Comparison of ENCODE assay signal across 8 cellular contexts in genomic region chr3:131026321-131027151, GRCh38. TPM values are rescaled to one million over a fixed set of nuclear protein-coding genes. Genes with fewer than 3 reads are reported as not detected.
DNase-seq lines count a peak whose midpoint lies in the region; ATAC-seq, FAIRE-seq and TF ChIP-seq lines count a peak whose summit lies in the region.

A gene with protein sequence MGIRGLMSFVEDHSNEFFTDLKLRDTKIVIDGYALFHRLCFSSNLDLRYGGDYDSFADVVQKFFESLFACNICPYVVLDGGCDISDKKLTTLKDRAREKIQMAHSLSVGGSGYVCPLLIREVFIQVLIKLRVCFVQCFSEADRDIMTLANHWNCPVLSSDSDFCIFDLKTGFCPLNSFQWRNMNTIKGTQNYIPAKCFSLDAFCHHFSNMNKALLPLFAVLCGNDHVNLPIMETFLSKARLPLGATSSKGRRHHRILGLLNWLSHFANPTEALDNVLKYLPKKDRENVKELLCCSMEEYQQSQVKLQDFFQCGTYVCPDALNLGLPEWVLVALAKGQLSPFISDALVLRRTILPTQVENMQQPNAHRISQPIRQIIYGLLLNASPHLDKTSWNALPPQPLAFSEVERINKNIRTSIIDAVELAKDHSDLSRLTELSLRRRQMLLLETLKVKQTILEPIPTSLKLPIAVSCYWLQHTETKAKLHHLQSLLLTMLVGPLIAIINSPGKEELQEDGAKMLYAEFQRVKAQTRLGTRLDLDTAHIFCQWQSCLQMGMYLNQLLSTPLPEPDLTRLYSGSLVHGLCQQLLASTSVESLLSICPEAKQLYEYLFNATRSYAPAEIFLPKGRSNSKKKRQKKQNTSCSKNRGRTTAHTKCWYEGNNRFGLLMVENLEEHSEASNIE (minus strand): TSS chr3:131026825. CDS start chr3:131025306, 1,519 bp downstream.
A gene with protein sequence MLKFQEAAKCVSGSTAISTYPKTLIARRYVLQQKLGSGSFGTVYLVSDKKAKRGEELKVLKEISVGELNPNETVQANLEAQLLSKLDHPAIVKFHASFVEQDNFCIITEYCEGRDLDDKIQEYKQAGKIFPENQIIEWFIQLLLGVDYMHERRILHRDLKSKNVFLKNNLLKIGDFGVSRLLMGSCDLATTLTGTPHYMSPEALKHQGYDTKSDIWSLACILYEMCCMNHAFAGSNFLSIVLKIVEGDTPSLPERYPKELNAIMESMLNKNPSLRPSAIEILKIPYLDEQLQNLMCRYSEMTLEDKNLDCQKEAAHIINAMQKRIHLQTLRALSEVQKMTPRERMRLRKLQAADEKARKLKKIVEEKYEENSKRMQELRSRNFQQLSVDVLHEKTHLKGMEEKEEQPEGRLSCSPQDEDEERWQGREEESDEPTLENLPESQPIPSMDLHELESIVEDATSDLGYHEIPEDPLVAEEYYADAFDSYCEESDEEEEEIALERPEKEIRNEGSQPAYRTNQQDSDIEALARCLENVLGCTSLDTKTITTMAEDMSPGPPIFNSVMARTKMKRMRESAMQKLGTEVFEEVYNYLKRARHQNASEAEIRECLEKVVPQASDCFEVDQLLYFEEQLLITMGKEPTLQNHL (plus strand): TSS chr3:131026877. CDS start chr3:131029709, 2,832 bp downstream.

- H3K4me1 ChIP-seq in SK-N-SH (ENCODE audit: control insufficient read depth in 1 of 2, insufficient read depth in 2 of 2, low read depth in 1 of 2, low read length in 1 of 2) (peaks cover 0 to 8% of the 10 kb centered on the region in 2 experiments; a peak in 2 of 4 replicates), pancreas (peaks cover 8 to 13% (median 13%) of the 10 kb centered on the region in 3 donors), tibial artery (peaks cover 0 to 52% (median 23%) of the 10 kb centered on the region in 4 donors)

- H3K27ac ChIP-seq in SK-N-SH (ENCODE audit: low read depth in 2 of 2, low read length in 1 of 2) (peak within 1 kb of the TSS; percentile 71 to 92), pancreas (peak within 1 kb of the TSS; percentile 85 to 94 (median 90)), tibial artery (peak within 1 kb of the TSS; percentile 72 to 87)

- H3K4me3 ChIP-seq in SK-N-SH (ENCODE audit: low read depth in 2 of 2, low read length in 1 of 2) (peak within 1 kb of the TSS; percentile 85), pancreas (peak within 1 kb of the TSS; percentile 52 to 74 (median 61)), tibial artery (peak within 1 kb of the TSS; percentile 57 to 77)

- H3K4me3 Mint-ChIP-seq in activated naive CD8-positive, alpha-beta T cell = peak within 1 kb of the TSS; percentile 89

- H2AFZ ChIP-seq in SK-N-SH (ENCODE audit: low read depth) = peak within 1 kb of the TSS; percentile 96

- TF ChIP-seq CTCF in GM10248 (IDR thresholded peaks at IDR 0.05; ENCODE audit: control extremely low read depth, extremely low read depth, low read depth, missing control alignments) = no peak
- TF ChIP-seq CTCF in SK-N-SH (IDR thresholded peaks at IDR 0.05) = no peak
- no peak for TF ChIP-seq CTCF in pancreas (IDR thresholded peaks at IDR 0.05)
- no peak for TF ChIP-seq CTCF in tibial artery (IDR thresholded peaks at IDR 0.05)

- no peaks in the 10 kb centered on the region for H3K9me3 Mint-ChIP-seq in activated naive CD8-positive, alpha-beta T cell (ENCODE audit: low read depth)

- no peak for FAIRE-seq in pancreas (lab: Jason Lieb, UNC)

- H3K27ac Mint-ChIP-seq in activated naive CD8-positive, alpha-beta T cell = peak within 1 kb of the TSS; percentile 97

- H3K4me2 ChIP-seq in SK-N-SH = peak within 1 kb of the TSS; percentile 90

- no peaks in the 10 kb centered on the region for H3K9me2 ChIP-seq in SK-N-SH

- peaks cover 20% of the 10 kb centered on the region for H3K36me3 Mint-ChIP-seq in activated naive CD8-positive, alpha-beta T cell

- POLR2A ChIA-PET in GM10248 (lab: Yijun Ruan, JAX) = no interaction called here
- POLR2A ChIA-PET in SK-N-SH (lab: Yijun Ruan, JAX) = interaction anchor here (0.7 to 2.1 kb wide), 3 partner anchors 10 to 132 kb away, joined by 3 to 8 read pairs (median 5); partner anchors contain the start of gene ATP2C1

- peak; percentile 92 for DNase-seq in GM10248 (ENCODE audit: extremely low spot score)
- DNase-seq in NCI-H1092 (lab: John Stamatoyannopoulos, UW) = peak; percentile 87
- peak; percentile 88 for DNase-seq in SK-N-SH
- peak; percentile 80 to 97 (median 92) for DNase-seq in head of caudate nucleus
- peak; percentile 86 to 95 (median 90) for DNase-seq in pancreas
- DNase-seq in tibial artery = peak; percentile 92

- peaks cover 11% of the 10 kb centered on the region for H3K79me2 ChIP-seq in SK-N-SH (ENCODE audit: insufficient read depth)

- peaks cover 9 to 28% of the 10 kb centered on the region in 2 experiments for H3K36me3 ChIP-seq in SK-N-SH (replicated peaks in 1 of 2; ENCODE audit: control insufficient read depth in 1 of 2, insufficient read depth in 2 of 2, low read length in 1 of 2)
- H3K36me3 ChIP-seq in pancreas = no peaks in the 10 kb centered on the region
- H3K36me3 ChIP-seq in tibial artery = peaks cover 0 to 8% (median 6%) of the 10 kb centered on the region in 3 donors

- H4K20me1 ChIP-seq in SK-N-SH (ENCODE audit: insufficient read depth) = no peaks in the 10 kb centered on the region

- peak; percentile 98 for ATAC-seq in HG02610 (IDR thresholded peaks at IDR 0.05; ENCODE audit: unreplicated experiment)
- ATAC-seq in pancreas = peak; percentile 99 to 100 (median 99)

- H3K27me3 ChIP-seq in SK-N-SH (ENCODE audit: insufficient read depth) = no peaks in the 10 kb centered on the region
- no peaks in the 10 kb centered on the region for H3K27me3 ChIP-seq in pancreas
- no peaks in the 10 kb centered on the region for H3K27me3 ChIP-seq in tibial artery

- H3K4me1 Mint-ChIP-seq in activated naive CD8-positive, alpha-beta T cell (ENCODE audit: low read depth) = peaks cover 51% of the 10 kb centered on the region

- no peak for TF ChIP-seq RAD21 in SK-N-SH (IDR thresholded peaks at IDR 0.05; ENCODE audit: low read length)

- H3K9me3 ChIP-seq in SK-N-SH = no peaks in the 10 kb centered on the region
- H3K9me3 ChIP-seq in pancreas = no peaks in the 10 kb centered on the region
- H3K9me3 ChIP-seq in tibial artery = no peaks in the 10 kb centered on the region

- H3K9ac ChIP-seq in SK-N-SH = peak within 1 kb of the TSS; percentile 90

- CTCF ChIA-PET in GM10248 (lab: Yijun Ruan, JAX) (interaction anchor here (0.7 to 1.6 kb wide), 6 partner anchors 9 to 751 kb away, joined by 3 to 7 read pairs (median 4); no protein-coding TSS in a partner anchor), SK-N-SH (lab: Yijun Ruan, JAX) (interaction anchor here (0.9 to 1.5 kb wide), 5 partner anchors 12 to 1008 kb away, joined by 3 to 6 read pairs (median 3); partner anchors contain the start of genes ATP2C1 and CPNE4)

- TF ChIP-seq EP300 in SK-N-SH (IDR thresholded peaks at IDR 0.05; ENCODE audit: borderline replicate concordance in 1 of 2, low read depth in 1 of 2, low read length in 1 of 2) = no peak

- H3K27me3 Mint-ChIP-seq in activated naive CD8-positive, alpha-beta T cell = no peaks in the 10 kb centered on the region

- no peaks in the 10 kb centered on the region for H3F3A ChIP-seq in SK-N-SH (replicated peaks; ENCODE audit: insufficient read depth)

- intact Hi-C loops in head of caudate nucleus (cut with DNase I) = loop anchor here (10.0 kb wide), 1 partner anchor 132 kb away; the partner anchor contains the start of gene ATP2C1
- intact Hi-C loops in pancreas (cut with DNase I) = no loop called here
- intact Hi-C loops in tibial artery (cut with DNase I; ENCODE audit: low total_unique reads) = no loop called here

- WGBS in SK-N-SH (ENCODE audit: low lambda C conversion rate) = 3% methylated on average over 11 of the region's 56 CpGs
- WGBS in pancreas, 2 donors = 0% methylated on average over 56 of the region's 56 CpGs

TF ChIP-seq in SK-N-SH, 30 proteins besides CTCF, POLR2A, EP300 and RAD21 (continues in another document):
- TF ChIP-seq SIN3A (IDR thresholded peaks at IDR 0.05; ENCODE audit: borderline replicate concordance, low read depth, low read length) (peak; percentile 78), FOSL2 (IDR thresholded peaks at IDR 0.05; ENCODE audit: borderline replicate concordance, low read depth) (no peak), NRF1 (IDR thresholded peaks at IDR 0.05; ENCODE audit: low read depth, low read length) (no peak), RXRA (IDR thresholded peaks at IDR 0.05; ENCODE audit: borderline replicate concordance, low read depth) (no peak), YY1 (IDR thresholded peaks at IDR 0.05; ENCODE audit: low read depth) (0 out of 2 replicates have a peak, but pooled peaks have one; percentile 52), USF2 (IDR thresholded peaks at IDR 0.05; ENCODE audit: borderline replicate concordance, low read depth, low read length) (no peak), MEF2A (IDR thresholded peaks at IDR 0.05; ENCODE audit: borderline replicate concordance, low read depth) (no peak), GATA2 (CRISPR knock-in tag; IDR thresholded peaks at IDR 0.05) (no peak)
- TF ChIP-seq, protein P1, sequence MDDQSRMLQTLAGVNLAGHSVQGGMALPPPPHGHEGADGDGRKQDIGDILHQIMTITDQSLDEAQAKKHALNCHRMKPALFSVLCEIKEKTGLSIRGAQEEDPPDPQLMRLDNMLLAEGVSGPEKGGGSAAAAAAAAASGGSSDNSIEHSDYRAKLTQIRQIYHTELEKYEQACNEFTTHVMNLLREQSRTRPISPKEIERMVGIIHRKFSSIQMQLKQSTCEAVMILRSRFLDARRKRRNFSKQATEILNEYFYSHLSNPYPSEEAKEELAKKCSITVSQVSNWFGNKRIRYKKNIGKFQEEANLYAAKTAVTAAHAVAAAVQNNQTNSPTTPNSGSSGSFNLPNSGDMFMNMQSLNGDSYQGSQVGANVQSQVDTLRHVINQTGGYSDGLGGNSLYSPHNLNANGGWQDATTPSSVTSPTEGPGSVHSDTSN (IDR thresholded peaks at IDR 0.05) = no peak

RNA-seq across cellular contexts. Expression of the first gene that starts in this region (rescaled TPM):
- 3.5 and 4.4 TPM in 2 replicates for polyA plus RNA-seq in SK-N-SH (2012; rRNA removed)
- polyA plus RNA-seq in SK-N-SH (2012; cell fraction: cytosol; rRNA removed) = 3.7 and 3.8 TPM in 2 replicates
- 3.2 and 5.8 TPM in 2 replicates for polyA plus RNA-seq in SK-N-SH (2012; cell fraction: nucleus; rRNA removed)
- total RNA-seq in pancreas = 1 to 10 TPM; 2.6 to 4.7 (median 3.2) TPM
- polyA plus RNA-seq in pancreas = 1 to 10 TPM; 1.5 to 3.5 TPM

RNA-seq across cellular contexts. Expression of the second gene that starts in this region (rescaled TPM):
- polyA plus RNA-seq in SK-N-SH (2012; rRNA removed) = 4.7 and 6.3 TPM in 2 replicates
- polyA plus RNA-seq in SK-N-SH (2012; cell fraction: cytosol; rRNA removed) = 6.1 and 7.1 TPM in 2 replicates
- polyA plus RNA-seq in SK-N-SH (2012; cell fraction: nucleus; rRNA removed) = 7.0 and 11.9 TPM in 2 replicates
- total RNA-seq in pancreas = 1 to 10 TPM; 2.4 to 7.2 (median 3.3) TPM
- 1 to 10 TPM; 2.1 to 4.8 TPM for polyA plus RNA-seq in pancreas

Comparison
In these comparisons a context has a peak if more than half of its experiments do, and no peak if none do; other contexts are left out.
1. Peak in every context shown above with its lines: DNase-seq, ATAC-seq, H3K4me3 ChIP-seq and H3K27ac ChIP-seq.